Comparison of ENCODE assay signal across 21 cellular contexts in the genomic region with DNA sequence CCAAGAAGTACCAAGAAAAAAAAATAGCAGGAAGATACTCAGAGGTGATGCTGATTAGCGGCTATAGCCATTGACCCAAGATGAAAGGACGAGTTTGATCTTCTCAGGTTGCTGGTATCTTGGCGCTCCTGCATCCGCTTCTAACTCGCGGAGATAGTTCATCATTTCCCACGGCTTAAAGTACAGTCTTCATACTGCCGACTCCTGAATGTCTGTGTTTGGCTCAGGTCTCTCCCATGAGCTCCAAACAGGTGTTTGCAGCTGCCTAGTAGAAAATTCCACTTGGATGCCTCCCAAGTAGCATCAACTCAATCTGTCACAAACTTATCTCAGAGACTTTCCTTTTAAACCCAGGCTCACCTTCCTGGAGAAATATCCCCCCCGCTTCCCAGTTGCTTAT.
DNase-seq lines count a peak whose midpoint lies in the region; ATAC-seq and TF ChIP-seq lines count a peak whose summit lies in the region.
"Had no signal": no experiment of that assay in that cellular context is flagged by ENCODE, and none has a peak within 500 bp of the region (broad histone marks: within the 10 kb centered on the region; RNA-seq: fewer than 3 reads in every experiment).

No MANE protein-coding gene starts in this region.

- no peak for TF ChIP-seq POLR2A in body of pancreas (IDR thresholded peaks at IDR 0.05)

- no peaks in the 10 kb centered on the region for H3K9me3 Mint-ChIP-seq in activated T-helper 17 cell treated with anti-CD3 and anti-CD28 coated beads, Interleukin-2, amount 50 U/mL, for 72 hours
- H3K9me3 Mint-ChIP-seq: CD8-positive, alpha-beta T cell; GM23338 had no signal

- no peaks in the 10 kb centered on the region for H3K27me3 ChIP-seq in body of pancreas
- H3K27me3 ChIP-seq: BLaER1 had no signal

- 65 to 81% methylated on average over 9 of the region's 9 CpGs for WGBS in body of pancreas, 2 donors

- H3K27ac ChIP-seq in body of pancreas, result no peak overlapping the region
- H3K27ac ChIP-seq: 22Rv1, BLaER1, C4-2B had no signal

- DNase-seq in NCI-H1105 treated with DMSO at 0.1 percent for 48 hours (lab: John Stamatoyannopoulos, UW) (peak; percentile 14), NCI-H1105 (lab: John Stamatoyannopoulos, UW) (no peak), DMS 273 (lab: John Stamatoyannopoulos, UW; ENCODE audit: unreplicated experiment) (peak; percentile 25), NCI-H2171 treated with DMSO at 0.1 percent for 48 hours (lab: John Stamatoyannopoulos, UW) (peak; percentile 77), islet precursor cell (peak; percentile 32), body of pancreas (no peak)
- DNase-seq in activated CD8-positive, alpha-beta memory T cell treated with anti-CD3 and anti-CD28 coated beads, Interleukin-2, amount 50 U/mL, for 48 hours, result no peak
- DNase-seq: Caco-2; CD4-positive, CD25-positive, alpha-beta regulatory T cell; CD8-positive, alpha-beta T cell; DMS53; DMS79 treated with DMSO at 0.1 percent for 48 hours; GF-D8; HFFc6 had no signal

- no peak for ATAC-seq in activated T-helper 17 cell treated with anti-CD3 and anti-CD28 coated beads, Interleukin-2, amount 50 U/mL, for 72 hours (replicated peaks)
- ATAC-seq in body of pancreas, result no peak
- ATAC-seq: CD8-positive, alpha-beta T cell had no signal

- no peak overlapping the region for H3K4me3 ChIP-seq in body of pancreas
- H3K4me3 ChIP-seq: BLaER1, GM23338, HAP-1 had no signal

- no peaks in the 10 kb centered on the region for H3K9me3 ChIP-seq in body of pancreas
- H3K9me3 ChIP-seq: BLaER1, Caco-2, HAP-1 had no signal

- intact Hi-C loops in body of pancreas (cut with DNase I), result no loop called here

- H3K36me3 Mint-ChIP-seq in activated T-helper 17 cell treated with anti-CD3 and anti-CD28 coated beads, Interleukin-2, amount 50 U/mL, for 72 hours (ENCODE audit: low read depth), result no peaks in the 10 kb centered on the region
- H3K36me3 Mint-ChIP-seq: CD4-positive, CD25-positive, alpha-beta regulatory T cell; CD8-positive, alpha-beta T cell had no signal

- no peak for TF ChIP-seq CTCF in body of pancreas (IDR thresholded peaks at IDR 0.05)

- H3K36me3 ChIP-seq in body of pancreas (replicated peaks in 1 of 2; ENCODE audit: insufficient read depth in 1 of 2, low read depth in 2 of 2), result no peaks in the 10 kb centered on the region
- H3K36me3 ChIP-seq: BLaER1, HAP-1 had no signal

- H3K27ac Mint-ChIP-seq in activated T-helper 17 cell treated with anti-CD3 and anti-CD28 coated beads, Interleukin-2, amount 50 U/mL, for 72 hours, result no peak overlapping the region
- H3K27ac Mint-ChIP-seq: B cell; CD4-positive, CD25-positive, alpha-beta regulatory T cell; CD8-positive, alpha-beta T cell; GM23338; HFFc6 had no signal

- no peaks in the 10 kb centered on the region for H3K4me1 ChIP-seq in body of pancreas
- H3K4me1 ChIP-seq: BLaER1, Caco-2, HAP-1 had no signal

- H3K4me1 Mint-ChIP-seq in activated T-helper 17 cell treated with anti-CD3 and anti-CD28 coated beads, Interleukin-2, amount 50 U/mL, for 72 hours, result no peaks in the 10 kb centered on the region
- H3K4me1 Mint-ChIP-seq: B cell had no signal

- peaks cover 22% of the 10 kb centered on the region for H3K27me3 Mint-ChIP-seq in activated T-helper 17 cell treated with anti-CD3 and anti-CD28 coated beads, Interleukin-2, amount 50 U/mL, for 72 hours

- no peak overlapping the region for H3K4me3 Mint-ChIP-seq in activated T-helper 17 cell treated with anti-CD3 and anti-CD28 coated beads, Interleukin-2, amount 50 U/mL, for 72 hours
- H3K4me3 Mint-ChIP-seq: B cell; CD4-positive, CD25-positive, alpha-beta regulatory T cell; CD8-positive, alpha-beta T cell; GM23338; HFFc6 had no signal

Comparison
In these comparisons a context has a peak if more than half of its experiments do, and no peak if none do; other contexts are left out.
1. DNase-seq: peak in NCI-H1105 treated with DMSO at 0.1 percent for 48 hours (single experiment), DMS 273 (single experiment), NCI-H2171 treated with DMSO at 0.1 percent for 48 hours (single experiment) and islet precursor cell (single experiment); none in NCI-H1105 (single experiment), activated CD8-positive, alpha-beta memory T cell treated with anti-CD3 and anti-CD28 coated beads, Interleukin-2, amount 50 U/mL, for 48 hours (single experiment) and body of pancreas (0 of 4).